1 cellular context compared by ENCODE assay signal in genomic region chr14:34365309-34365915, GRCh38.
TF ChIP-seq lines count a peak whose summit lies in the region.

No MANE protein-coding gene starts in this region.

TF ChIP-seq in HepG2, 621 proteins besides CTCF, POLR2A, EP300 and RAD21 (continued from another document and continues in another):
- TF ChIP-seq, protein P1, sequence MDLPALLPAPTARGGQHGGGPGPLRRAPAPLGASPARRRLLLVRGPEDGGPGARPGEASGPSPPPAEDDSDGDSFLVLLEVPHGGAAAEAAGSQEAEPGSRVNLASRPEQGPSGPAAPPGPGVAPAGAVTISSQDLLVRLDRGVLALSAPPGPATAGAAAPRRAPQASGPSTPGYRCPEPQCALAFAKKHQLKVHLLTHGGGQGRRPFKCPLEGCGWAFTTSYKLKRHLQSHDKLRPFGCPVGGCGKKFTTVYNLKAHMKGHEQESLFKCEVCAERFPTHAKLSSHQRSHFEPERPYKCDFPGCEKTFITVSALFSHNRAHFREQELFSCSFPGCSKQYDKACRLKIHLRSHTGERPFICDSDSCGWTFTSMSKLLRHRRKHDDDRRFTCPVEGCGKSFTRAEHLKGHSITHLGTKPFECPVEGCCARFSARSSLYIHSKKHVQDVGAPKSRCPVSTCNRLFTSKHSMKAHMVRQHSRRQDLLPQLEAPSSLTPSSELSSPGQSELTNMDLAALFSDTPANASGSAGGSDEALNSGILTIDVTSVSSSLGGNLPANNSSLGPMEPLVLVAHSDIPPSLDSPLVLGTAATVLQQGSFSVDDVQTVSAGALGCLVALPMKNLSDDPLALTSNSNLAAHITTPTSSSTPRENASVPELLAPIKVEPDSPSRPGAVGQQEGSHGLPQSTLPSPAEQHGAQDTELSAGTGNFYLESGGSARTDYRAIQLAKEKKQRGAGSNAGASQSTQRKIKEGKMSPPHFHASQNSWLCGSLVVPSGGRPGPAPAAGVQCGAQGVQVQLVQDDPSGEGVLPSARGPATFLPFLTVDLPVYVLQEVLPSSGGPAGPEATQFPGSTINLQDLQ (CRISPR knock-in tag; IDR thresholded peaks at IDR 0.05) = no peak
- TF ChIP-seq ZIK1 (CRISPR knock-in tag; IDR thresholded peaks at IDR 0.05; ENCODE audit: borderline replicate concordance, low read depth) = no peak
- TF ChIP-seq SAFB2 (CRISPR knock-in tag; IDR thresholded peaks at IDR 0.05; ENCODE audit: borderline replicate concordance, low read depth) = no peak
- TF ChIP-seq KIAA2018 (CRISPR knock-in tag; IDR thresholded peaks at IDR 0.05; ENCODE audit: borderline replicate concordance) = no peak
- TF ChIP-seq NR2C2 (CRISPR knock-in tag; IDR thresholded peaks at IDR 0.05; ENCODE audit: borderline replicate concordance) = no peak
- TF ChIP-seq JUN (CRISPR knock-in tag; IDR thresholded peaks at IDR 0.05) = no peak
- no peak for TF ChIP-seq JARID2 (CRISPR knock-in tag; IDR thresholded peaks at IDR 0.05; ENCODE audit: insufficient replicate concordance)
- TF ChIP-seq TBL1XR1 (IDR thresholded peaks at IDR 0.05; ENCODE audit: borderline replicate concordance, low read length, partially characterized antibody) = no peak
- TF ChIP-seq YY1 (IDR thresholded peaks at IDR 0.05; ENCODE audit: insufficient read depth, insufficient replicate concordance, low read depth, low read length) = no peak
- TF ChIP-seq, protein P2, sequence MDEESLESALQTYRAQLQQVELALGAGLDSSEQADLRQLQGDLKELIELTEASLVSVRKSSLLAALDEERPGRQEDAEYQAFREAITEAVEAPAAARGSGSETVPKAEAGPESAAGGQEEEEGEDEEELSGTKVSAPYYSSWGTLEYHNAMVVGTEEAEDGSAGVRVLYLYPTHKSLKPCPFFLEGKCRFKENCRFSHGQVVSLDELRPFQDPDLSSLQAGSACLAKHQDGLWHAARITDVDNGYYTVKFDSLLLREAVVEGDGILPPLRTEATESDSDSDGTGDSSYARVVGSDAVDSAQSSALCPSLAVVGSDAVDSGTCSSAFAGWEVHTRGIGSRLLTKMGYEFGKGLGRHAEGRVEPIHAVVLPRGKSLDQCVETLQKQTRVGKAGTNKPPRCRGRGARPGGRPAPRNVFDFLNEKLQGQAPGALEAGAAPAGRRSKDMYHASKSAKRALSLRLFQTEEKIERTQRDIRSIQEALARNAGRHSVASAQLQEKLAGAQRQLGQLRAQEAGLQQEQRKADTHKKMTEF (CRISPR knock-in tag; IDR thresholded peaks at IDR 0.05) = no peak
- TF ChIP-seq KDM4B (CRISPR knock-in tag; IDR thresholded peaks at IDR 0.05) = no peak
- TF ChIP-seq CEBPG (CRISPR knock-in tag; IDR thresholded peaks at IDR 0.05) = no peak
- TF ChIP-seq KDM2A (CRISPR knock-in tag; IDR thresholded peaks at IDR 0.05; ENCODE audit: borderline replicate concordance, low read depth) = no peak
- TF ChIP-seq SUZ12 (IDR thresholded peaks at IDR 0.05; ENCODE audit: low read depth, low read length) = no peak
- no peak for TF ChIP-seq TBP (CRISPR knock-in tag; IDR thresholded peaks at IDR 0.05)
- no peak for TF ChIP-seq SMAD9 (CRISPR knock-in tag; IDR thresholded peaks at IDR 0.05)
- TF ChIP-seq, protein P3, sequence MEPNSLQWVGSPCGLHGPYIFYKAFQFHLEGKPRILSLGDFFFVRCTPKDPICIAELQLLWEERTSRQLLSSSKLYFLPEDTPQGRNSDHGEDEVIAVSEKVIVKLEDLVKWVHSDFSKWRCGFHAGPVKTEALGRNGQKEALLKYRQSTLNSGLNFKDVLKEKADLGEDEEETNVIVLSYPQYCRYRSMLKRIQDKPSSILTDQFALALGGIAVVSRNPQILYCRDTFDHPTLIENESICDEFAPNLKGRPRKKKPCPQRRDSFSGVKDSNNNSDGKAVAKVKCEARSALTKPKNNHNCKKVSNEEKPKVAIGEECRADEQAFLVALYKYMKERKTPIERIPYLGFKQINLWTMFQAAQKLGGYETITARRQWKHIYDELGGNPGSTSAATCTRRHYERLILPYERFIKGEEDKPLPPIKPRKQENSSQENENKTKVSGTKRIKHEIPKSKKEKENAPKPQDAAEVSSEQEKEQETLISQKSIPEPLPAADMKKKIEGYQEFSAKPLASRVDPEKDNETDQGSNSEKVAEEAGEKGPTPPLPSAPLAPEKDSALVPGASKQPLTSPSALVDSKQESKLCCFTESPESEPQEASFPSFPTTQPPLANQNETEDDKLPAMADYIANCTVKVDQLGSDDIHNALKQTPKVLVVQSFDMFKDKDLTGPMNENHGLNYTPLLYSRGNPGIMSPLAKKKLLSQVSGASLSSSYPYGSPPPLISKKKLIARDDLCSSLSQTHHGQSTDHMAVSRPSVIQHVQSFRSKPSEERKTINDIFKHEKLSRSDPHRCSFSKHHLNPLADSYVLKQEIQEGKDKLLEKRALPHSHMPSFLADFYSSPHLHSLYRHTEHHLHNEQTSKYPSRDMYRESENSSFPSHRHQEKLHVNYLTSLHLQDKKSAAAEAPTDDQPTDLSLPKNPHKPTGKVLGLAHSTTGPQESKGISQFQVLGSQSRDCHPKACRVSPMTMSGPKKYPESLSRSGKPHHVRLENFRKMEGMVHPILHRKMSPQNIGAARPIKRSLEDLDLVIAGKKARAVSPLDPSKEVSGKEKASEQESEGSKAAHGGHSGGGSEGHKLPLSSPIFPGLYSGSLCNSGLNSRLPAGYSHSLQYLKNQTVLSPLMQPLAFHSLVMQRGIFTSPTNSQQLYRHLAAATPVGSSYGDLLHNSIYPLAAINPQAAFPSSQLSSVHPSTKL (CRISPR knock-in tag; IDR thresholded peaks at IDR 0.05) = peak; percentile 32; the same call in 1 of the 2 replicates
- peak; percentile 74; the same call in 1 of the 2 replicates for TF ChIP-seq ZNF512B (CRISPR knock-in tag; IDR thresholded peaks at IDR 0.05; ENCODE audit: borderline replicate concordance)
- peak; percentile 78 for TF ChIP-seq STAG1 (CRISPR knock-in tag; IDR thresholded peaks at IDR 0.05)
- TF ChIP-seq SMYD3 (CRISPR knock-in tag; IDR thresholded peaks at IDR 0.05) = no peak
- 0 out of 2 replicates have a peak, but pooled peaks have one; percentile 29 for TF ChIP-seq CCDC6 (CRISPR knock-in tag; IDR thresholded peaks at IDR 0.05)
- TF ChIP-seq PAXIP1 (CRISPR knock-in tag; conservative IDR thresholded peaks at IDR 0.05) = no peak
- no peak for TF ChIP-seq ZNF343 (CRISPR knock-in tag; IDR thresholded peaks at IDR 0.05)
- TF ChIP-seq, protein P4, sequence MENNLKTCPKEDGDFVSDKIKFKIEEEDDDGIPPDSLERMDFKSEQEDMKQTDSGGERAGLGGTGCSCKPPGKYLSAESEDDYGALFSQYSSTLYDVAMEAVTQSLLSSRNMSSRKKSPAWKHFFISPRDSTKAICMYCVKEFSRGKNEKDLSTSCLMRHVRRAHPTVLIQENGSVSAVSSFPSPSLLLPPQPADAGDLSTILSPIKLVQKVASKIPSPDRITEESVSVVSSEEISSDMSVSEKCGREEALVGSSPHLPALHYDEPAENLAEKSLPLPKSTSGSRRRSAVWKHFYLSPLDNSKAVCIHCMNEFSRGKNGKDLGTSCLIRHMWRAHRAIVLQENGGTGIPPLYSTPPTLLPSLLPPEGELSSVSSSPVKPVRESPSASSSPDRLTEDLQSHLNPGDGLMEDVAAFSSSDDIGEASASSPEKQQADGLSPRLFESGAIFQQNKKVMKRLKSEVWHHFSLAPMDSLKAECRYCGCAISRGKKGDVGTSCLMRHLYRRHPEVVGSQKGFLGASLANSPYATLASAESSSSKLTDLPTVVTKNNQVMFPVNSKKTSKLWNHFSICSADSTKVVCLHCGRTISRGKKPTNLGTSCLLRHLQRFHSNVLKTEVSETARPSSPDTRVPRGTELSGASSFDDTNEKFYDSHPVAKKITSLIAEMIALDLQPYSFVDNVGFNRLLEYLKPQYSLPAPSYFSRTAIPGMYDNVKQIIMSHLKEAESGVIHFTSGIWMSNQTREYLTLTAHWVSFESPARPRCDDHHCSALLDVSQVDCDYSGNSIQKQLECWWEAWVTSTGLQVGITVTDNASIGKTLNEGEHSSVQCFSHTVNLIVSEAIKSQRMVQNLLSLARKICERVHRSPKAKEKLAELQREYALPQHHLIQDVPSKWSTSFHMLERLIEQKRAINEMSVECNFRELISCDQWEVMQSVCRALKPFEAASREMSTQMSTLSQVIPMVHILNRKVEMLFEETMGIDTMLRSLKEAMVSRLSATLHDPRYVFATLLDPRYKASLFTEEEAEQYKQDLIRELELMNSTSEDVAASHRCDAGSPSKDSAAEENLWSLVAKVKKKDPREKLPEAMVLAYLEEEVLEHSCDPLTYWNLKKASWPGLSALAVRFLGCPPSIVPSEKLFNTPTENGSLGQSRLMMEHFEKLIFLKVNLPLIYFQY (CRISPR knock-in tag; IDR thresholded peaks at IDR 0.05; ENCODE audit: borderline replicate concordance) = no peak
- no peak for TF ChIP-seq NRL (CRISPR knock-in tag; IDR thresholded peaks at IDR 0.05; ENCODE audit: borderline replicate concordance)
